ENCODE assay signal across 1 cellular context in the genomic region with DNA sequence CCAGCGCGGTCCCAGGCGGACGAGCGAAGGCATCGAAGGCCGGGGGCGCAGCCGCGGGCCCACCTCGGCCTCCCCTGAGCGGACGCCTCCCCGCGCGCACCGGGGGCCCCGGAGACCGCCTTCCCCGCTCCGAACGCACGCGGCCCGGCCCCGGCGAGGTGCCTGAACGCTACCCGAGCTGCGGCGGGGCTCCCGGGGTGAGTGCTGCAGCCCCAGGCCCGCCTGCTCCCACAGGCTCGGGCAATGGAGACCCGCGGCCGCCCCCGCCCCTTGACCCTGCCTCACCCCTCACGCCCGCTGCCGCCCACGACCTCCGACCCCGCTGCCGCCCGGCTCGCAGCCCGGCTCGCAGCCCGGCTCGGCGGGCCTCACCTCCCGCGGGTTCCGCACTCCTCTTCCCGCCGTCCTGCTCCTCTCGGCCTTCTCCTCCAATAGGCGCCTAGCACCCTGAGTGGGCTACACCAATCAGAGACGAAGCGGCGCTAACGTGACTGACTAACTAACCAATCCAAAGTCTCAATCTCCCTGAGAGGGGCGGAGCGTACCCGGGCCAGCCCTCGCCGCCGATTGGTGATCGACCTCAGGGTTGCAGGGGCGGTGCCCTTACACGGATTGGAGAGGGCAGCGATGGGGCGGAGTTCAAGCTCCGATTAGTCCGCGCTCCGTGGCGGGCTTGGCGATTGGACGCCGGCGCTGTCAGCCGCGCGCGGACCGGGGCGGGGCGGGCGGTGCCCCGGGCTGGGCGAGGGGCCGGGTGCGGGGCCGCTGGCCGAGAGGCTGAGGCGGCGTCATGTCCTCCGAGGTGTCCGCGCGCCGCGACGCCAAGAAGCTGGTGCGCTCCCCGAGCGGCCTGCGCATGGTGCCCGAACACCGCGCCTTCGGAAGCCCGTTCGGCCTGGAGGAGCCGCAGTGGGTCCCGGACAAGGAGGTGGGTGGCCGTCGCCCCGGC.
TF ChIP-seq lines count a peak whose summit lies in the region.

XRCC3 (minus strand) TSS at position 400 of the 949 bp plus-strand sequence. CDS start 4,364 bp downstream, outside the sequence.
ZFYVE21 (plus strand) TSS at position 759 of the 949 bp plus-strand sequence; CDS start at position 791, 32 bp downstream.

TF ChIP-seq in K562, 482 proteins besides CTCF, POLR2A, EP300 and RAD21 (continued from another document and continues in another):
- TF ChIP-seq NR2C2 (CRISPR knock-in tag; IDR thresholded peaks at IDR 0.05) (peak; percentile 77; the same call in 1 of the 2 replicates), NR2C2 (tag; IDR thresholded peaks at IDR 0.05) (peak; percentile 93), CTBP1 (IDR thresholded peaks at IDR 0.05; ENCODE audit: borderline replicate concordance) (no peak; the same call in none of the 2 replicates), ZNF561 (CRISPR knock-in tag; conservative IDR thresholded peaks at IDR 0.05) (no peak), YY1 (IDR thresholded peaks at IDR 0.05; ENCODE audit: borderline replicate concordance in 1 of 3, control insufficient read depth in 1 of 3, extremely low read depth in 1 of 3, insufficient read depth in 3 of 3, insufficient read length in 1 of 3, insufficient replicate concordance in 2 of 3, low read depth in 1 of 3, low read length in 2 of 3) (no peak), NCOA1 (IDR thresholded peaks at IDR 0.05; ENCODE audit: low read depth) (no peak), JUNB (CRISPR knock-in tag; conservative IDR thresholded peaks at IDR 0.05) (no peak), ZNF23 (CRISPR knock-in tag; IDR thresholded peaks at IDR 0.05) (no peak), PHF20 (IDR thresholded peaks at IDR 0.05; ENCODE audit: partially characterized antibody) (no peak), ZNF696 (CRISPR knock-in tag; conservative IDR thresholded peaks at IDR 0.05) (no peak), PRMT5 (CRISPR knock-in tag; IDR thresholded peaks at IDR 0.05) (no peak), CBX2 (IDR thresholded peaks at IDR 0.05; ENCODE audit: insufficient read depth, low read length, poor library complexity, severe bottlenecking) (no peak), MAFF (IDR thresholded peaks at IDR 0.05; ENCODE audit: low read length) (no peak), ASH1L (IDR thresholded peaks at IDR 0.05; ENCODE audit: borderline replicate concordance, low read depth, partially characterized antibody) (peak; percentile 98), MYBL2 (IDR thresholded peaks at IDR 0.05; ENCODE audit: low read depth) (no peak), MYBL2 (CRISPR knock-in tag; IDR thresholded peaks at IDR 0.05; ENCODE audit: borderline replicate concordance) (no peak), MLLT1 (IDR thresholded peaks at IDR 0.05) (peak in 1 of 2 experiments; percentile 96; a peak in 1 of 4 replicates), POLR2AphosphoS2 (IDR thresholded peaks at IDR 0.05; ENCODE audit: low read length) (no peak), KLF13 (tag; IDR thresholded peaks at IDR 0.05; ENCODE audit: borderline replicate concordance, low read depth) (no peak), CBX5 (IDR thresholded peaks at IDR 0.05; ENCODE audit: borderline replicate concordance, low read depth) (no peak), ZNF347 (CRISPR knock-in tag; IDR thresholded peaks at IDR 0.05; ENCODE audit: low read depth) (no peak), TEAD2 (tag; IDR thresholded peaks at IDR 0.05) (no peak), GABPB1 (CRISPR knock-in tag; IDR thresholded peaks at IDR 0.05) (peak; percentile 34; the same call in 1 of the 2 replicates), TGIF2 (CRISPR knock-in tag; IDR thresholded peaks at IDR 0.05) (no peak), ZHX1 (conservative IDR thresholded peaks at IDR 0.05; ENCODE audit: low read length) (no peak), CBFB (CRISPR knock-in tag; IDR thresholded peaks at IDR 0.05) (no peak), TAF15 (IDR thresholded peaks at IDR 0.05; ENCODE audit: low read depth, low read length) (no peak), E2F5 (CRISPR knock-in tag; IDR thresholded peaks at IDR 0.05) (0 out of 2 replicates have a peak, but pooled peaks have one; percentile 20), ZNF12 (CRISPR knock-in tag; IDR thresholded peaks at IDR 0.05) (no peak), CCAR2 (IDR thresholded peaks at IDR 0.05; ENCODE audit: low read depth, low read length) (no peak), HNRNPH1 (optimal IDR thresholded peaks at IDR 0.05; ENCODE audit: low read depth, low read length) (no peak), RB1 (IDR thresholded peaks at IDR 0.05; ENCODE audit: low read depth) (peak; percentile 55), MAFK (IDR thresholded peaks at IDR 0.05; ENCODE audit: low read length) (no peak), SMAD2 (IDR thresholded peaks at IDR 0.05; ENCODE audit: low read depth, low read length) (no peak), HES1 (IDR thresholded peaks at IDR 0.05; ENCODE audit: low read depth) (no peak), BACH1 (tag; IDR thresholded peaks at IDR 0.05) (no peak), ZNF551 (CRISPR knock-in tag; IDR thresholded peaks at IDR 0.05) (no peak), SREBF1 (IDR thresholded peaks at IDR 0.05; ENCODE audit: borderline replicate concordance, low read depth, low read length) (no peak; the same call in 1 of the 2 replicates), FOS (IDR thresholded peaks at IDR 0.05; ENCODE audit: extremely low read depth, insufficient read length) (peak; percentile 98), SMARCB1 (IDR thresholded peaks at IDR 0.05; ENCODE audit: insufficient read length, low read depth) (no peak), POLR2H (tag; IDR thresholded peaks at IDR 0.05; ENCODE audit: low read depth) (peak; percentile 69; the same call in 1 of the 2 replicates), NFE2L1 (tag; IDR thresholded peaks at IDR 0.05; ENCODE audit: borderline replicate concordance, low read depth) (no peak), EP400 (IDR thresholded peaks at IDR 0.05) (peak; percentile 49; the same call in 1 of the 2 replicates), NRF1 (conservative IDR thresholded peaks at IDR 0.05 in 1 of 2, IDR thresholded peaks at IDR 0.05 in 1 of 2) (peak in 1 of 2 experiments; percentile 64; a peak in 2 of 4 replicates), ZNF586 (CRISPR knock-in tag; conservative IDR thresholded peaks at IDR 0.05) (no peak)
- TF ChIP-seq, protein P1, sequence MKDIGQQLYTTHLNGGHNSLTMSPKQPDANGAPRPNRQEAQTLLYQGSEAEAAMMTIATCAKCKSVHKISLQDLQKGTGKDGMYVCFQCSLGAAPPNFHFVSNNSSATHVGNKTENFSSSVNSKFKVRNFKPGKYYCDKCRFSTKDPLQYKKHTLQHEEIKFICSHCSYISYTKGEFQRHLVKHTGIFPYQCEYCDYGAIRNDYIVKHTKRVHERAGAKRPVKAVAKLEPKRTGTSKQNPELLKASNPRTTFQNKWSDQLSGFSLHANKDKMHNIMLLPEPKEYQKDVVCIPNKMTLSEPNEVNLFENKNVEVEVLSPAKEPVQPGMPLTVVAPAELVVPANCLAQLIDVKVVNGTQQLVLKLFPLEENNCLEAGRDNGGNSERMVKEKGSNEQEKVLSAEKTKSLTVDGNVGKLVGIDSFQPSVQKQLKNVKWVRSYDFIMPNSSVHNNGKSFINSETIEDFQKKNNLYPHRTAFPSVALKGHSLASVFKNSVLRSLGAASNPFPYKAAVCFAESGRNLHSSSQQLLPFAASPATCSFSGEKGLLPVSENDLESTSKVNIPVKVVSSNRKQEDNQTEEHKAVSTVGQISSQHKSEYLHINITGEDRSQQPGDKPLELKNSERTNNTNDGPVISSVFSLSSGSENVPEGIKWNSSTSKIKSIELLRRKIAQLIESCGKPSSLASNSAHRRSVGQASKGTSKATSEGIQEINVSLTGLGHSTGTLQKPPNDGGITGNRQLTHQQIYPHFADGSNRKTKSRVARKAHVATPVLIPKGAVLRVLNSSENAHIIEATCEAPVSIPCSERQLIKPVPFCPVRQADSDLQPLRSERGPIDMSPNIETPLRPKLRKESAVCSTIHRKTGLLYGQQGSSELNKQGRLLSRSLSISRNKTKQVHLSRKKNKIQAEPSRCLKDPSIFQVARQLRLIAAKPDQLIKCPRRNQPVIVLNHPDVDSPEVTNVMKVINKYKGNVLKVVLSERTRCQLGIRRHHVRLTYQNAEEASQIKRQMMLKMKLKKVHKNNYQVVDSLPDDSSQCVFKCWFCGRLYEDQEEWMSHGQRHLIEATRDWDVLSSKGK (CRISPR knock-in tag; IDR thresholded peaks at IDR 0.05) = no peak
- TF ChIP-seq, protein P2, sequence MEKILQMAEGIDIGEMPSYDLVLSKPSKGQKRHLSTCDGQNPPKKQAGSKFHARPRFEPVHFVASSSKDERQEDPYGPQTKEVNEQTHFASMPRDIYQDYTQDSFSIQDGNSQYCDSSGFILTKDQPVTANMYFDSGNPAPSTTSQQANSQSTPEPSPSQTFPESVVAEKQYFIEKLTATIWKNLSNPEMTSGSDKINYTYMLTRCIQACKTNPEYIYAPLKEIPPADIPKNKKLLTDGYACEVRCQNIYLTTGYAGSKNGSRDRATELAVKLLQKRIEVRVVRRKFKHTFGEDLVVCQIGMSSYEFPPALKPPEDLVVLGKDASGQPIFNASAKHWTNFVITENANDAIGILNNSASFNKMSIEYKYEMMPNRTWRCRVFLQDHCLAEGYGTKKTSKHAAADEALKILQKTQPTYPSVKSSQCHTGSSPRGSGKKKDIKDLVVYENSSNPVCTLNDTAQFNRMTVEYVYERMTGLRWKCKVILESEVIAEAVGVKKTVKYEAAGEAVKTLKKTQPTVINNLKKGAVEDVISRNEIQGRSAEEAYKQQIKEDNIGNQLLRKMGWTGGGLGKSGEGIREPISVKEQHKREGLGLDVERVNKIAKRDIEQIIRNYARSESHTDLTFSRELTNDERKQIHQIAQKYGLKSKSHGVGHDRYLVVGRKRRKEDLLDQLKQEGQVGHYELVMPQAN (IDR thresholded peaks at IDR 0.05; ENCODE audit: borderline replicate concordance) = no peak
- TF ChIP-seq, protein P3, sequence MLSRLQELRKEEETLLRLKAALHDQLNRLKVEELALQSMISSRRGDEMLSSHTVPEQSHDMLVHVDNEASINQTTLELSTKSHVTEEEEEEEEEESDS (CRISPR knock-in tag; IDR thresholded peaks at IDR 0.05) = no peak
- TF ChIP-seq, protein P4, sequence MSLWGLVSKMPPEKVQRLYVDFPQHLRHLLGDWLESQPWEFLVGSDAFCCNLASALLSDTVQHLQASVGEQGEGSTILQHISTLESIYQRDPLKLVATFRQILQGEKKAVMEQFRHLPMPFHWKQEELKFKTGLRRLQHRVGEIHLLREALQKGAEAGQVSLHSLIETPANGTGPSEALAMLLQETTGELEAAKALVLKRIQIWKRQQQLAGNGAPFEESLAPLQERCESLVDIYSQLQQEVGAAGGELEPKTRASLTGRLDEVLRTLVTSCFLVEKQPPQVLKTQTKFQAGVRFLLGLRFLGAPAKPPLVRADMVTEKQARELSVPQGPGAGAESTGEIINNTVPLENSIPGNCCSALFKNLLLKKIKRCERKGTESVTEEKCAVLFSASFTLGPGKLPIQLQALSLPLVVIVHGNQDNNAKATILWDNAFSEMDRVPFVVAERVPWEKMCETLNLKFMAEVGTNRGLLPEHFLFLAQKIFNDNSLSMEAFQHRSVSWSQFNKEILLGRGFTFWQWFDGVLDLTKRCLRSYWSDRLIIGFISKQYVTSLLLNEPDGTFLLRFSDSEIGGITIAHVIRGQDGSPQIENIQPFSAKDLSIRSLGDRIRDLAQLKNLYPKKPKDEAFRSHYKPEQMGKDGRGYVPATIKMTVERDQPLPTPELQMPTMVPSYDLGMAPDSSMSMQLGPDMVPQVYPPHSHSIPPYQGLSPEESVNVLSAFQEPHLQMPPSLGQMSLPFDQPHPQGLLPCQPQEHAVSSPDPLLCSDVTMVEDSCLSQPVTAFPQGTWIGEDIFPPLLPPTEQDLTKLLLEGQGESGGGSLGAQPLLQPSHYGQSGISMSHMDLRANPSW (CRISPR knock-in tag; IDR thresholded peaks at IDR 0.05) = no peak
- TF ChIP-seq, protein P5, sequence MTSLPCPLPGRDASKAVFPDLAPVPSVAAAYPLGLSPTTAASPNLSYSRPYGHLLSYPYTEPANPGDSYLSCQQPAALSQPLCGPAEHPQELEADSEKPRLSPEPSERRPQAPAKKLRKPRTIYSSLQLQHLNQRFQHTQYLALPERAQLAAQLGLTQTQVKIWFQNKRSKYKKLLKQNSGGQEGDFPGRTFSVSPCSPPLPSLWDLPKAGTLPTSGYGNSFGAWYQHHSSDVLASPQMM (CRISPR knock-in tag; IDR thresholded peaks at IDR 0.05) = no peak
